ENCODE assay signal across 1 cellular context in the genomic region with DNA sequence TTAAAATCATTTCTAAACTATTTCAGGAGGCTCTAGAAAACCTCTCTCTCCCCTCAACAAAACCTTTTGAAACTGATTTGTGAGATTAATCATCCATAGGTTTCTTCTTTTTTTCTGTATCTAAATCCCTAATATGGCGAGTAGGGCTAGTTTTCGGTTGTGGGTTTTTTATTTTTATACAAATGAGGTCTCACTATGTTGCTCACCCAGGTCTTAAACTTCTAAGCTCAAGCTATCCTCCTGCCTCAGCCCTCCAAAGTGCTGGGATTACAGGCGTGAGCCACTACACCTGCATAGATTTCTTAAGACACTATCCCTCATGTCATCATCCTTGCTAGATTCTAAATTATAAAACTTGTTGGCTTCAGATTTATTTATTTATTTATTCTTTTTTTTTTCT.
TF ChIP-seq lines count a peak whose summit lies in the region.

No MANE protein-coding gene starts in this region.

TF ChIP-seq in GM12878, 131 proteins besides CTCF, POLR2A, EP300 and RAD21:
- TF ChIP-seq, protein P1, sequence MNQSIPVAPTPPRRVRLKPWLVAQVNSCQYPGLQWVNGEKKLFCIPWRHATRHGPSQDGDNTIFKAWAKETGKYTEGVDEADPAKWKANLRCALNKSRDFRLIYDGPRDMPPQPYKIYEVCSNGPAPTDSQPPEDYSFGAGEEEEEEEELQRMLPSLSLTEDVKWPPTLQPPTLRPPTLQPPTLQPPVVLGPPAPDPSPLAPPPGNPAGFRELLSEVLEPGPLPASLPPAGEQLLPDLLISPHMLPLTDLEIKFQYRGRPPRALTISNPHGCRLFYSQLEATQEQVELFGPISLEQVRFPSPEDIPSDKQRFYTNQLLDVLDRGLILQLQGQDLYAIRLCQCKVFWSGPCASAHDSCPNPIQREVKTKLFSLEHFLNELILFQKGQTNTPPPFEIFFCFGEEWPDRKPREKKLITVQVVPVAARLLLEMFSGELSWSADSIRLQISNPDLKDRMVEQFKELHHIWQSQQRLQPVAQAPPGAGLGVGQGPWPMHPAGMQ (IDR thresholded peaks at IDR 0.05; ENCODE audit: borderline replicate concordance): no peak
- no peak for TF ChIP-seq CHD4 (IDR thresholded peaks at IDR 0.05)
- no peak for TF ChIP-seq KLF5 (IDR thresholded peaks at IDR 0.05; ENCODE audit: partially characterized antibody)
- no peak for TF ChIP-seq ZNF622 (IDR thresholded peaks at IDR 0.05)
- TF ChIP-seq PAX5 (IDR thresholded peaks at IDR 0.05; ENCODE audit: borderline replicate concordance, low read depth, low read length): no peak
- no peak for TF ChIP-seq SMAD5 (IDR thresholded peaks at IDR 0.05; ENCODE audit: low read depth)
- no peak for TF ChIP-seq KAT2A (conservative IDR thresholded peaks at IDR 0.05; ENCODE audit: control insufficient read depth, low read depth, low read length)
- TF ChIP-seq CREB1 (IDR thresholded peaks at IDR 0.05; ENCODE audit: low read depth): no peak
- TF ChIP-seq NBN (IDR thresholded peaks at IDR 0.05): no peak
- no peak for TF ChIP-seq GABPA (IDR thresholded peaks at IDR 0.05; ENCODE audit: low read depth)
